Comparison of ENCODE assay signal across 15 cellular contexts in genomic region chr2:183390109-183390508, GRCh38.
DNase-seq lines count a peak whose midpoint lies in the region; ATAC-seq and TF ChIP-seq lines count a peak whose summit lies in the region.
"Had no signal": no experiment of that assay in that cellular context is flagged by ENCODE, and none has a peak within 500 bp of the region (broad histone marks: within the 10 kb centered on the region; RNA-seq: fewer than 3 reads in every experiment).

No MANE protein-coding gene starts in this region.

- TF ChIP-seq EP300 in upper lobe of left lung (IDR thresholded peaks at IDR 0.05), result no peak

- TF ChIP-seq CTCF in chondrocyte (IDR thresholded peaks at IDR 0.05) (no peak), upper lobe of left lung (IDR thresholded peaks at IDR 0.05) (no peak), CD14-positive monocyte (IDR thresholded peaks at IDR 0.05) (no peak)

- H3K9me3 Mint-ChIP-seq in chondrocyte (ENCODE audit: low read depth) (peaks cover 28% of the 10 kb centered on the region), CD14-positive monocyte (peaks cover 11 to 26% (median 19%) of the 10 kb centered on the region in 7 donors)

- no peak overlapping the region for H2BK120ac ChIP-seq in neuronal stem cell (ENCODE audit: low read depth, low read length)

- H2BK15ac ChIP-seq in neuronal stem cell (ENCODE audit: low read length), result no peak overlapping the region

- TF ChIP-seq POLR2A in upper lobe of left lung (IDR thresholded peaks at IDR 0.05), result no peak

- peak; percentile 3 for DNase-seq in UCSD-AML1 (lab: John Stamatoyannopoulos, UW; ENCODE audit: unreplicated experiment)
- DNase-seq in chondrocyte (ENCODE audit: low spot score), result peak; percentile 60
- no peak for DNase-seq in neuronal stem cell (ENCODE audit: low spot score)
- peak in 1 of 2 donors; percentile 8 for DNase-seq in upper lobe of left lung
- no peak for DNase-seq in HuH-7 (ENCODE audit: low spot score)
- no peak for DNase-seq in CD14-positive monocyte (ENCODE audit: low spot score)
- no peak for DNase-seq in A172 (ENCODE audit: low spot score)
- DNase-seq: AML-193; CD4-positive, CD25-positive, alpha-beta regulatory T cell; DMS53; GF-D8; HCEC 1CT; HFFc6 had no signal

- H3K4me1 Mint-ChIP-seq in chondrocyte (ENCODE audit: low read depth) (no peaks in the 10 kb centered on the region), CD14-positive monocyte (no peaks in the 10 kb centered on the region)
- H3K4me1 Mint-ChIP-seq: CD4-positive, CD25-positive, alpha-beta regulatory T cell had no signal

- peak; percentile 15 to 36 for ATAC-seq in upper lobe of left lung (ENCODE audit: low FRiP score in 2 of 2)

- no peak overlapping the region for H4K91ac ChIP-seq in neuronal stem cell (ENCODE audit: low read depth, low read length, poor library complexity)

- H3K36me3 ChIP-seq in neuronal stem cell (replicated peaks in 1 of 2; ENCODE audit: control insufficient read depth in 2 of 2, insufficient read depth in 2 of 2, low read length in 2 of 2) (no peaks in the 10 kb centered on the region), upper lobe of left lung (no peaks in the 10 kb centered on the region)
- H3K36me3 ChIP-seq: BLaER1 had no signal

- intact Hi-C loops in CD14-positive monocyte (cut with micrococcal nuclease), result no loop called here

- H3K23ac ChIP-seq in neuronal stem cell (ENCODE audit: low read depth, low read length, poor library complexity), result no peak overlapping the region

- H3K27me3 ChIP-seq in neuronal stem cell (ENCODE audit: control insufficient read depth in 3 of 3, insufficient read depth in 3 of 3, low read depth in 1 of 3, low read length in 3 of 3) (no peaks in the 10 kb centered on the region), upper lobe of left lung (no peaks in the 10 kb centered on the region)
- H3K27me3 ChIP-seq: BLaER1 had no signal

- H3K9me3 ChIP-seq in neuronal stem cell (replicated peaks in 1 of 2; ENCODE audit: control insufficient read depth in 2 of 2, insufficient read depth in 1 of 2, low read depth in 1 of 2, low read length in 2 of 2) (peaks cover 0 to 3% of the 10 kb centered on the region in 2 donors), upper lobe of left lung (peaks cover 0 to 17% (median 4%) of the 10 kb centered on the region in 4 donors)

- H3K4me3 Mint-ChIP-seq in chondrocyte (ENCODE audit: unreplicated experiment), result no peak overlapping the region
- no peak overlapping the region for H3K4me3 Mint-ChIP-seq in CD14-positive monocyte
- H3K4me3 Mint-ChIP-seq: HFFc6 had no signal

- H3K4me1 ChIP-seq in neuronal stem cell (ENCODE audit: control insufficient read depth in 2 of 2, insufficient read depth in 1 of 2, low read depth in 1 of 2, low read length in 2 of 2) (no peaks in the 10 kb centered on the region), upper lobe of left lung (no peaks in the 10 kb centered on the region)

- no peak overlapping the region for H3K27ac ChIP-seq in neuronal stem cell (replicated peaks; ENCODE audit: low read length)
- no peak overlapping the region for H3K27ac ChIP-seq in upper lobe of left lung
- H3K27ac ChIP-seq: BLaER1, HL-60 had no signal

- no peak overlapping the region for H2AFZ ChIP-seq in neuronal stem cell (ENCODE audit: low read length)

- H4K8ac ChIP-seq in neuronal stem cell (ENCODE audit: low read depth, low read length), result no peak overlapping the region

- H3K14ac ChIP-seq in neuronal stem cell (ENCODE audit: low read length), result peak overlapping the region; percentile 71

- H3K36me3 Mint-ChIP-seq in chondrocyte (ENCODE audit: low read depth) (peaks cover 2% of the 10 kb centered on the region), CD14-positive monocyte (no peaks in the 10 kb centered on the region)
- H3K36me3 Mint-ChIP-seq: CD4-positive, CD25-positive, alpha-beta regulatory T cell had no signal

- H2AK5ac ChIP-seq in neuronal stem cell (ENCODE audit: low read depth, low read length), result no peak overlapping the region

- no peak overlapping the region for H2BK12ac ChIP-seq in neuronal stem cell (ENCODE audit: low read length)

- no peak overlapping the region for H3K18ac ChIP-seq in neuronal stem cell (ENCODE audit: low read length)

- H3K4me3 ChIP-seq in neuronal stem cell (ENCODE audit: low read length in 2 of 2) (peak overlapping the region in 1 of 2 donors; percentile 18), upper lobe of left lung (no peak overlapping the region)
- H3K4me3 ChIP-seq: BLaER1 had no signal

- H3K27me3 Mint-ChIP-seq in chondrocyte (ENCODE audit: low read depth) (no peaks in the 10 kb centered on the region), CD14-positive monocyte (ENCODE audit: low read depth in 3 of 3) (peaks cover 0 to 2% (median 0%) of the 10 kb centered on the region in 3 donors)
- H3K27me3 Mint-ChIP-seq: CD4-positive, CD25-positive, alpha-beta regulatory T cell had no signal

- H3K9ac ChIP-seq in neuronal stem cell (ENCODE audit: low read depth, low read length, poor library complexity), result no peak overlapping the region
- H3K9ac ChIP-seq: BLaER1 had no signal

- no CpG with 5 or more reads among the region's 4 CpGs for WGBS in neuronal stem cell (ENCODE audit: extremely low coverage in 2 of 2, insufficient read length in 2 of 2, insufficient replicate concordance in 1 of 2), 2 donors
- 84 to 85% methylated on average over 4 of the region's 4 CpGs for WGBS in upper lobe of left lung, 2 donors

- H3K79me1 ChIP-seq in neuronal stem cell (ENCODE audit: low read depth, low read length), result peaks cover 2% of the 10 kb centered on the region

- peak overlapping the region; percentile 66 for H3K4ac ChIP-seq in neuronal stem cell (ENCODE audit: low read length)

- no peak overlapping the region for H3K4me2 ChIP-seq in neuronal stem cell (ENCODE audit: insufficient read depth, low read length, poor library complexity, severe bottlenecking)

- H3K27ac Mint-ChIP-seq in chondrocyte (ENCODE audit: unreplicated experiment), result no peak overlapping the region
- H3K27ac Mint-ChIP-seq in CD14-positive monocyte, result no peak overlapping the region
- H3K27ac Mint-ChIP-seq: CD4-positive, CD25-positive, alpha-beta regulatory T cell; HFFc6 had no signal

- no peak overlapping the region for H2BK5ac ChIP-seq in neuronal stem cell (ENCODE audit: low read length)

Comparison
In these comparisons a context has a peak if more than half of its experiments do, and no peak if none do; other contexts are left out.
1. DNase-seq: peak in UCSD-AML1 (single experiment) and chondrocyte (single experiment); none in neuronal stem cell (single experiment), HuH-7 (single experiment), CD14-positive monocyte (single experiment) and A172 (single experiment).